In genomic region chr16:8866884-8867482, GRCh38 we compare ENCODE assay signal across 9 cellular contexts. TPM values are rescaled to one million over a fixed set of nuclear protein-coding genes. Genes with fewer than 3 reads are reported as not detected.
DNase-seq lines count a peak whose midpoint lies in the region; ATAC-seq and TF ChIP-seq lines count a peak whose summit lies in the region.
"Had no signal": no experiment of that assay in that cellular context is flagged by ENCODE, and none has a peak within 500 bp of the region (broad histone marks: within the 10 kb centered on the region; RNA-seq: fewer than 3 reads in every experiment).

No MANE protein-coding gene starts in this region.

- no peak for TF ChIP-seq CTCF in WI38 (IDR thresholded peaks at IDR 0.05; ENCODE audit: low read depth, low read length)
- TF ChIP-seq CTCF in glutamatergic neuron (IDR thresholded peaks at IDR 0.05; ENCODE audit: partially characterized antibody, unreplicated experiment) = no peak

- peak overlapping the region; percentile 83 for H3K4me3 ChIP-seq in H7 (ENCODE audit: insufficient read depth, low read depth, low read length)
- H3K4me3 ChIP-seq in WI38 (ENCODE audit: low read depth, low read length) = peak overlapping the region; percentile 86
- peak overlapping the region; percentile 59 to 91 (median 73) for H3K4me3 ChIP-seq in skin epidermis

- peak overlapping the region in 18 of 21 experiments; percentile 37 to 89 (median 80) for H3K27ac ChIP-seq in skin epidermis

- DNase-seq in H7 (no peak), glutamatergic neuron (peak; percentile 40), cerebellar nuclear complex (lab: John Stamatoyannopoulos, UW) (no peak), NCI-H226 (no peak), RPMI8226 (no peak)

- no peaks in the 10 kb centered on the region for H3K36me3 Mint-ChIP-seq in glutamatergic neuron (ENCODE audit: unreplicated experiment)

- peaks cover 1% of the 10 kb centered on the region for H3K36me3 ChIP-seq in H7 (replicated peaks; ENCODE audit: control insufficient read depth, insufficient read depth, low read length)

- H3K27me3 Mint-ChIP-seq in glutamatergic neuron (ENCODE audit: unreplicated experiment) = peaks cover 23% of the 10 kb centered on the region

- no peaks in the 10 kb centered on the region for H3K27me3 ChIP-seq in H7 (ENCODE audit: control insufficient read depth, insufficient read depth, low read length)

- peak overlapping the region; percentile 95 for H3K27ac Mint-ChIP-seq in glutamatergic neuron (ENCODE audit: unreplicated experiment)

- peak overlapping the region; percentile 98 for H3K4me3 Mint-ChIP-seq in glutamatergic neuron (ENCODE audit: unreplicated experiment)

- H3K9me3 Mint-ChIP-seq in glutamatergic neuron (ENCODE audit: unreplicated experiment) = peaks cover 15% of the 10 kb centered on the region

- peaks cover 23% of the 10 kb centered on the region for H3K4me1 Mint-ChIP-seq in glutamatergic neuron (ENCODE audit: low read depth, unreplicated experiment)

- ATAC-seq in HG02938 (IDR thresholded peaks at IDR 0.05; ENCODE audit: unreplicated experiment) = no peak

RNA-seq across cellular contexts. Expression of gene CARHSP1, which starts 1.8 kb away (rescaled TPM):
- 324 and 345 TPM in 2 replicates for total RNA-seq in H7 (2014; rRNA removed; shearing (Covaris generic))
- total RNA-seq in glutamatergic neuron (ENCODE audit: unreplicated experiment) = 180 TPM

RNA-seq across cellular contexts. Expression of gene LITAFD, which starts 15.2 kb away (rescaled TPM):
- total RNA-seq in H7 (2014; rRNA removed; shearing (Covaris generic)) = not detected in 2 replicates
- total RNA-seq in glutamatergic neuron (ENCODE audit: unreplicated experiment) = not detected
- total RNA-seq: myocyte had no signal
